Comparison of ENCODE assay signal across 17 cellular contexts in the genomic region with DNA sequence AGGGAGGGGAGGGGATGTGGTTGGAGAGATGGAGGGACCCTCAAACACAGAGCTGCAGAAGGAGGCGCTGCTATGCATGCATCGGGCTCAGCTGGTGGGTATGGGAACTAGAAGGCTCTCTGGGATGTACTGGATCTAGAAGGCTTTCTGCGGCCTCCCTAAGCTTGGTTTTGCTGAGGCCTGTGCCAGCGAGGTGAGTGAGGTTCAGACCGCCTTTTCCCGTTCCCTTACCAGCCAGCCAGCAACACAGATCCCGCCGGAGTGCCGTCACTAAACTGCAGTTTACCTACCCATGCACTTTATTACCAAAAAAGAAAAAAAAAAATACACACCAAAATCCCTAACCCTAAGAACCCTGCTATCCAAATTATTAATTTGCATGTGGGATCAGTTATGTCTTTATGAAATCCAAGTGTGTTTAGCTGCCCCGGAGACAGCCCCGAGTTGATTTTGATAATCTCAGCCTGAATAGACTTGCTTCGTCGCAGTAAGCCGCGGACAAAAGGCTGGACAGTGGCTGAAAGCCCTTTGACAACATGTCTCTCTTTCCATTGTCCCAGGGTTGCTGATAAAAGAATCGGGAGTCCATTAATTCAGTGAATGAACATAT.
DNase-seq lines count a peak whose midpoint lies in the region; ATAC-seq and TF ChIP-seq lines count a peak whose summit lies in the region.
"Had no signal": no experiment of that assay in that cellular context is flagged by ENCODE, and none has a peak within 500 bp of the region (broad histone marks: within the 10 kb centered on the region; RNA-seq: fewer than 3 reads in every experiment).

No MANE protein-coding gene starts in this region.

- H3K36me3 Mint-ChIP-seq in progenitor cell of endocrine pancreas (ENCODE audit: insufficient read depth): peaks cover 6% of the 10 kb centered on the region
- H3K36me3 Mint-ChIP-seq: CD8-positive, alpha-beta memory T cell had no signal

- H3K9me3 Mint-ChIP-seq in progenitor cell of endocrine pancreas (ENCODE audit: low read depth): no peaks in the 10 kb centered on the region
- H3K9me3 Mint-ChIP-seq: CD8-positive, alpha-beta memory T cell had no signal

- ATAC-seq in GM18870 (IDR thresholded peaks at IDR 0.05; ENCODE audit: unreplicated experiment): no peak
- ATAC-seq: A549 had no signal

- H3K4me3 ChIP-seq in HAP-1: no peak overlapping the region
- no peak overlapping the region for H3K4me3 ChIP-seq in hepatocyte
- H3K4me3 ChIP-seq: A549; BLaER1 treated with 17β-estradiol and CSF1 and Interleukin-3, amounts not matched to agents 10 nM and 100 nM; MG63 had no signal

- no peaks in the 10 kb centered on the region for H3K9me3 ChIP-seq in HAP-1
- no peaks in the 10 kb centered on the region for H3K9me3 ChIP-seq in hepatocyte (ENCODE audit: low read depth)
- H3K9me3 ChIP-seq: A549; BLaER1 treated with 17β-estradiol and CSF1 and Interleukin-3, amounts not matched to agents 10 nM and 100 nM; MG63 had no signal

- peaks cover 30% of the 10 kb centered on the region for H3K4me1 ChIP-seq in HAP-1
- H3K4me1 ChIP-seq in hepatocyte (ENCODE audit: insufficient read depth): peaks cover 37% of the 10 kb centered on the region
- H3K4me1 ChIP-seq: A549 had no signal

- in situ Hi-C loops in HAP-1 (cut with MboI; ENCODE audit: low sequenced_read_pairs): no loop called here

- DNase-seq in HAP-1 (ENCODE audit: low spot score in 2 of 2): peak; percentile 89 to 99
- peak; percentile 57 for DNase-seq in astrocyte of the hippocampus (ENCODE audit: low read depth, low spot score)
- no peak for DNase-seq in hepatocyte (ENCODE audit: low spot score)
- DNase-seq in progenitor cell of endocrine pancreas (ENCODE audit: low spot score, unreplicated experiment): no peak
- no peak for DNase-seq in activated CD4-positive, CD25-positive, alpha-beta regulatory T cell (lab: John Stamatoyannopoulos, UW)
- no peak for DNase-seq in activated naive CD4-positive, alpha-beta T cell treated with Interleukin-2 at 50 U/mL for 16 hours
- DNase-seq in activated CD4-positive, alpha-beta T cell treated with anti-CD3 and anti-CD28 coated beads for 4 hours: no peak
- DNase-seq: CD8-positive, alpha-beta memory T cell; DMS79 treated with DMSO at 0.1 percent for 48 hours; Kasumi-1; MG63; NCI-H1048; NCI-H146; NCI-H2081 treated with DMSO at 0.1 percent for 48 hours had no signal

- TF ChIP-seq CTCF in hepatocyte (IDR thresholded peaks at IDR 0.05; ENCODE audit: poor library complexity) (no peak), progenitor cell of endocrine pancreas (IDR thresholded peaks at IDR 0.05; ENCODE audit: unreplicated experiment) (no peak)

- H3K4me2 ChIP-seq in hepatocyte: peak overlapping the region; percentile 44
- H3K4me2 ChIP-seq: A549 had no signal

- peak overlapping the region; percentile 92 for H3K27ac ChIP-seq in hepatocyte
- H3K27ac ChIP-seq: A549; BLaER1 treated with 17β-estradiol and CSF1 and Interleukin-3, amounts not matched to agents 10 nM and 100 nM had no signal

- peaks cover 62% of the 10 kb centered on the region for H3K4me1 Mint-ChIP-seq in progenitor cell of endocrine pancreas (ENCODE audit: low read depth)
- H3K4me1 Mint-ChIP-seq: CD8-positive, alpha-beta memory T cell had no signal

- no peaks in the 10 kb centered on the region for H3K27me3 Mint-ChIP-seq in progenitor cell of endocrine pancreas

- H3K36me3 ChIP-seq in HAP-1 (replicated peaks) (no peaks in the 10 kb centered on the region), hepatocyte (replicated peaks; ENCODE audit: insufficient read depth, low read depth) (no peaks in the 10 kb centered on the region)
- H3K36me3 ChIP-seq: BLaER1 treated with 17β-estradiol and CSF1 and Interleukin-3, amounts not matched to agents 10 nM and 100 nM; MG63 had no signal

- WGBS in hepatocyte (ENCODE audit: low lambda C conversion rate, missing lambda C conversion rate): 70% methylated on average over 16 of the region's 16 CpGs

- H3K27me3 ChIP-seq in HAP-1 (ENCODE audit: low read depth) (no peaks in the 10 kb centered on the region), hepatocyte (peaks cover 20% of the 10 kb centered on the region)
- H3K27me3 ChIP-seq: MG63 had no signal

- H2AFZ ChIP-seq in hepatocyte: no peak overlapping the region

- H3K27ac Mint-ChIP-seq in progenitor cell of endocrine pancreas: peak overlapping the region; percentile 93
- H3K27ac Mint-ChIP-seq: CD8-positive, alpha-beta memory T cell had no signal

- H4K20me1 ChIP-seq in hepatocyte (ENCODE audit: insufficient read depth, poor library complexity, severe bottlenecking): no peaks in the 10 kb centered on the region

- H3K79me2 ChIP-seq in hepatocyte: no peaks in the 10 kb centered on the region

- no peaks in the 10 kb centered on the region for H3K9me2 ChIP-seq in hepatocyte (replicated peaks; ENCODE audit: insufficient read depth)

- peak overlapping the region; percentile 41 for H3K4me3 Mint-ChIP-seq in progenitor cell of endocrine pancreas (ENCODE audit: low read depth)
- H3K4me3 Mint-ChIP-seq: CD8-positive, alpha-beta memory T cell had no signal

Comparison
In these comparisons a context has a peak if more than half of its experiments do, and no peak if none do; other contexts are left out.
1. DNase-seq: peak in HAP-1 (2 of 2) and astrocyte of the hippocampus (single experiment); none in hepatocyte (single experiment), progenitor cell of endocrine pancreas (single experiment), activated CD4-positive, CD25-positive, alpha-beta regulatory T cell (0 of 4), activated naive CD4-positive, alpha-beta T cell treated with Interleukin-2 at 50 U/mL for 16 hours (single experiment) and activated CD4-positive, alpha-beta T cell treated with anti-CD3 and anti-CD28 coated beads for 4 hours (0 of 2).